ENCODE assay signal across 16 cellular contexts in genomic region chr9:7828344-7828743, GRCh38.
"Had no signal": no experiment of that assay in that cellular context is flagged by ENCODE, and none has a peak within 500 bp of the region (broad histone marks: within the 10 kb centered on the region; RNA-seq: fewer than 3 reads in every experiment).

No MANE protein-coding gene starts in this region.

- H3K36me3 ChIP-seq: sigmoid colon, suprapubic skin, upper lobe of left lung had no signal

- H3K4me1 ChIP-seq: sigmoid colon, suprapubic skin, upper lobe of left lung had no signal

- H3K27me3 Mint-ChIP-seq: activated naive CD4-positive, alpha-beta T cell treated with anti-CD3 and anti-CD28 coated beads, Interleukin-2, amount 50 U/mL, for 24 hours had no signal

- DNase-seq: amniotic stem cell; foreskin fibroblast; head of caudate nucleus; natural killer cell; nucleus accumbens; sigmoid colon; stimulated activated CD4-positive, alpha-beta T cell treated with anti-CD3 and anti-CD28 coated beads, Interleukin-2, amount 100 ng/mL, for 24 hours; stimulated activated naive CD4-positive, alpha-beta T cell; T-helper 2 cell; upper lobe of left lung had no signal

- H3K4me3 Mint-ChIP-seq: activated naive CD4-positive, alpha-beta T cell treated with anti-CD3 and anti-CD28 coated beads, Interleukin-2, amount 50 U/mL, for 24 hours; memory B cell; natural killer cell had no signal

- H3K27ac ChIP-seq: sigmoid colon, suprapubic skin had no signal

- H3K27me3 ChIP-seq: sigmoid colon, suprapubic skin, upper lobe of left lung had no signal

- H3K9me3 Mint-ChIP-seq: activated naive CD4-positive, alpha-beta T cell treated with anti-CD3 and anti-CD28 coated beads, Interleukin-2, amount 50 U/mL, for 24 hours; activated T-helper 2 cell treated with anti-CD3 and anti-CD28 coated beads, Interferon-gamma antibody, Interleukin-2, Interleukin-4, amounts not matched to agents 10 μg/mL and 5 μg/mL and 100 μg/mL, durations not matched to agents 14 hours and 24 hours and 36 hours; memory B cell had no signal

- H3K4me1 Mint-ChIP-seq: activated naive CD4-positive, alpha-beta T cell treated with anti-CD3 and anti-CD28 coated beads, Interleukin-2, amount 50 U/mL, for 24 hours; natural killer cell had no signal

- H3K27ac Mint-ChIP-seq: activated naive CD4-positive, alpha-beta T cell treated with anti-CD3 and anti-CD28 coated beads, Interleukin-2, amount 50 U/mL, for 24 hours; activated T-helper 2 cell treated with anti-CD3 and anti-CD28 coated beads, Interferon-gamma antibody, Interleukin-2, Interleukin-4, amounts not matched to agents 10 μg/mL and 5 μg/mL and 100 μg/mL, durations not matched to agents 14 hours and 24 hours and 36 hours; memory B cell; natural killer cell had no signal

- H3K36me3 Mint-ChIP-seq: activated naive CD4-positive, alpha-beta T cell treated with anti-CD3 and anti-CD28 coated beads, Interleukin-2, amount 50 U/mL, for 24 hours; memory B cell; natural killer cell had no signal

- H3K9me3 ChIP-seq: sigmoid colon, suprapubic skin, upper lobe of left lung had no signal

- FAIRE-seq: endometrium had no signal

- H3K4me3 ChIP-seq: sigmoid colon, suprapubic skin, upper lobe of left lung had no signal

- ATAC-seq: esophagus mucosa, natural killer cell had no signal
